9 cellular contexts compared by ENCODE assay signal in the genomic region with DNA sequence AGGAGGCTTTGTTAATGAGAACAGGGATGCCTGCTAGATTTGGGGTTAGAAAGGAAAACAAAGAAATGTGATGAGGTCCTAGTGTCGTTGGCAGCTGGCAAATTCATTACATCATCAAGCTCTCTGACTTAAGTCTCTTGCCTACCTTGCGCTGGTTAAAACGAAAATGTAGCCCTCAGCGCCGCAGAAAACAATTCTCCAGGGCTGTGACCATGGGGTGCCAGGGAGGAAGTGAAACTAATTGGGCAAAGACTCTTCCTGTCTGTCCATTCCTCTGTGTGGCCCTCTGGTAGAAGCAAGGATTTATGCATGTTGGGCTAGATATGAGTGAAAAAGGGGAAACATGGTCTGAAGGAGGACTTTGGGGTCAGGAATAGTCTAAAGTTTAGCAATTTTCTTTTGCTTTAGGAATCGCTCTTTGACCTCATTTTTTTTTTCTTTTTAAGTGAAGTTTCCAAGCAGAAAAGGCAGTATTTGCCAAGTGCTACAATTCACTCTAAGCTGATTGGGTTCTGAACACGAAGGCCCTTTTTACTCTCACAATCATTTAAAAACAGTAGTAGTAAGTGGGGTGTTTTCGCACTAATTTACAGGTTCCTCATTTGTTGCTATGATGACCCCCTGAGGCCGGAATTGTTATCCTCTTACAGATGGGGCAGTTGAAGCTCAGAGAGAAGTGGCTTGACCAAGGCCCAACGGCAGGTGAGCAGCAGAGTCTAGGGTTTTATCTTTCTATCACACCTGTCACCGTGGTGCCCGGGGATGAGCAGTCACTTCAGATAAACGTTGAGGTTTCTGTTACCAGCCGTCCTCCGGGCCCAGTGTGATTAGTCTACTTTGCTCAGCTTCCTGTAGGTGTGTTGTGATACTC. TPM values are rescaled to one million over a fixed set of nuclear protein-coding genes. Genes with fewer than 3 reads are reported as not detected.
DNase-seq lines count a peak whose midpoint lies in the region; ATAC-seq and TF ChIP-seq lines count a peak whose summit lies in the region.
"Had no signal": no experiment of that assay in that cellular context is flagged by ENCODE, and none has a peak within 500 bp of the region (broad histone marks: within the 10 kb centered on the region; RNA-seq: fewer than 3 reads in every experiment).

No MANE protein-coding gene starts in this region.

- H3K4me3 Mint-ChIP-seq in Caco-2 (ENCODE audit: unreplicated experiment) (no peak overlapping the region), naive B cell (peak overlapping the region; percentile 58 to 92 (median 82)), osteocyte (ENCODE audit: unreplicated experiment) (no peak overlapping the region), mesothelial cell of epicardium (no peak overlapping the region)
- H3K4me3 Mint-ChIP-seq: brain had no signal

- intact Hi-C loops in Caco-2 (cut with micrococcal nuclease; ENCODE audit: unreplicated experiment) = loop anchor here (2.0 to 5.0 kb wide), 2 partner anchors 53 to 116 kb away; no protein-coding TSS in a partner anchor
- intact Hi-C loops in prostate gland (cut with DNase I) = loop anchor here (2.0 to 5.0 kb wide), 2 partner anchors 156 to 251 kb away; a partner anchor contains a TSS

- CTCF ChIA-PET in Caco-2 (lab: Charles Lee) = no interaction called here

- WGBS in prostate gland = 76% methylated on average over 15 of the region's 15 CpGs

- peak; percentile 20 for ATAC-seq in HG03095 (IDR thresholded peaks at IDR 0.05; ENCODE audit: unreplicated experiment)
- ATAC-seq in naive B cell (ENCODE audit: low read depth in 2 of 2) = peak; percentile 64 to 67

- no peaks in the 10 kb centered on the region for H3K27me3 ChIP-seq in Caco-2 (replicated peaks; ENCODE audit: control insufficient read depth, insufficient read depth, low read length)
- no peaks in the 10 kb centered on the region for H3K27me3 ChIP-seq in prostate gland (replicated peaks; ENCODE audit: insufficient read depth)

- POLR2A ChIA-PET in Caco-2 (lab: Charles Lee) = no interaction called here

- H3K27ac Mint-ChIP-seq in Caco-2 (ENCODE audit: unreplicated experiment) (peak overlapping the region; percentile 39), naive B cell (peak overlapping the region; percentile 95 to 100 (median 98)), osteocyte (ENCODE audit: unreplicated experiment) (no peak overlapping the region), mesothelial cell of epicardium (no peak overlapping the region)

- H3K9me3 ChIP-seq in Caco-2 = no peaks in the 10 kb centered on the region
- H3K9me3 ChIP-seq in prostate gland = no peaks in the 10 kb centered on the region

- no peak for DNase-seq in Caco-2
- DNase-seq in activated CD8-positive, alpha-beta memory T cell treated with anti-CD3 and anti-CD28 coated beads, Interleukin-2, amount 50 U/mL, for 48 hours = peak; percentile 78
- peak; percentile 91 for DNase-seq in naive B cell
- no peak for DNase-seq in osteocyte (ENCODE audit: extremely low spot score, unreplicated experiment)
- no peak for DNase-seq in prostate gland (ENCODE audit: low spot score)
- DNase-seq in mesothelial cell of epicardium (ENCODE audit: low spot score in 2 of 2, unreplicated experiment in 2 of 2) = no peak
- no peak for DNase-seq in EL

- H3K27me3 Mint-ChIP-seq in Caco-2 (ENCODE audit: insufficient read depth, unreplicated experiment) = no peaks in the 10 kb centered on the region
- no peaks in the 10 kb centered on the region for H3K27me3 Mint-ChIP-seq in naive B cell
- H3K27me3 Mint-ChIP-seq in osteocyte (ENCODE audit: unreplicated experiment) = peaks cover under 1% of the 10 kb centered on the region
- no peaks in the 10 kb centered on the region for H3K27me3 Mint-ChIP-seq in mesothelial cell of epicardium (ENCODE audit: low read depth)
- H3K27me3 Mint-ChIP-seq: brain had no signal

- no peak for TF ChIP-seq POLR2A in prostate gland (IDR thresholded peaks at IDR 0.05)

- H3K9me3 Mint-ChIP-seq in Caco-2 (ENCODE audit: unreplicated experiment) = no peaks in the 10 kb centered on the region
- peaks cover 0 to 3% (median under 1%) of the 10 kb centered on the region in 7 donors for H3K9me3 Mint-ChIP-seq in naive B cell
- peaks cover 4% of the 10 kb centered on the region for H3K9me3 Mint-ChIP-seq in osteocyte (ENCODE audit: unreplicated experiment)
- H3K9me3 Mint-ChIP-seq in mesothelial cell of epicardium = peaks cover 6% of the 10 kb centered on the region

- H3K4me3 ChIP-seq in Caco-2 (ENCODE audit: low read depth, low read length) (no peak overlapping the region), prostate gland (no peak overlapping the region)

- TF ChIP-seq CTCF in Caco-2 (IDR thresholded peaks at IDR 0.05; ENCODE audit: insufficient read depth in 1 of 2, low read depth in 1 of 2, low read length in 1 of 2, severe bottlenecking in 1 of 2, unreplicated experiment in 1 of 2) = no peak
- no peak for TF ChIP-seq CTCF in osteocyte (IDR thresholded peaks at IDR 0.05)
- no peak for TF ChIP-seq CTCF in prostate gland (IDR thresholded peaks at IDR 0.05)
- no peak for TF ChIP-seq CTCF in mesothelial cell of epicardium (IDR thresholded peaks at IDR 0.05; ENCODE audit: unreplicated experiment)

- H3K36me3 Mint-ChIP-seq in Caco-2 (ENCODE audit: insufficient read depth, unreplicated experiment) (no peaks in the 10 kb centered on the region), naive B cell (peaks cover 0 to 3% of the 10 kb centered on the region in 2 donors), osteocyte (ENCODE audit: unreplicated experiment) (no peaks in the 10 kb centered on the region), mesothelial cell of epicardium (no peaks in the 10 kb centered on the region)
- H3K36me3 Mint-ChIP-seq: brain had no signal

- BruUV-seq in Caco-2 (replicated peaks; lab: Mats Ljungman, UMichigan) = no TSS peak

- peaks cover 13% of the 10 kb centered on the region for H3K4me1 ChIP-seq in Caco-2
- no peaks in the 10 kb centered on the region for H3K4me1 ChIP-seq in prostate gland (replicated peaks)

- H3K36me3 ChIP-seq in Caco-2 (ENCODE audit: control insufficient read depth, insufficient read depth, low read length) = no peaks in the 10 kb centered on the region
- H3K36me3 ChIP-seq in prostate gland = no peaks in the 10 kb centered on the region

- peaks cover 18% of the 10 kb centered on the region for H3K4me1 Mint-ChIP-seq in Caco-2 (ENCODE audit: low read depth, unreplicated experiment)
- peaks cover 67 to 82% (median 76%) of the 10 kb centered on the region in 3 donors for H3K4me1 Mint-ChIP-seq in naive B cell
- H3K4me1 Mint-ChIP-seq in osteocyte (ENCODE audit: unreplicated experiment) = peaks cover 3% of the 10 kb centered on the region
- H3K4me1 Mint-ChIP-seq in mesothelial cell of epicardium = peaks cover 24% of the 10 kb centered on the region

- H3K27ac ChIP-seq in prostate gland = no peak overlapping the region

RNA-seq across cellular contexts. Expression of a gene that starts 27.3 kb away (rescaled TPM):
- not detected in 2 replicates for total RNA-seq in Caco-2 (2022)
- under 1 TPM in 1 of 6 donors, not detected in 5; 0.25 TPM for polyA plus RNA-seq in naive B cell (ENCODE audit: low read depth in 6 of 6)
- total RNA-seq in osteocyte = not detected in 2 replicates
- not detected for total RNA-seq in prostate gland
- not detected in 3 replicates for total RNA-seq in mesothelial cell of epicardium

Comparison
In these comparisons a context has a peak if more than half of its experiments do, and no peak if none do; other contexts are left out.
1. DNase-seq: peak in activated CD8-positive, alpha-beta memory T cell treated with anti-CD3 and anti-CD28 coated beads, Interleukin-2, amount 50 U/mL, for 48 hours (single experiment) and naive B cell (single experiment); none in Caco-2 (0 of 2), osteocyte (single experiment), prostate gland (single experiment), mesothelial cell of epicardium (0 of 2) and EL (single experiment).
2. H3K27ac Mint-ChIP-seq: peak in Caco-2 (single experiment) and naive B cell (6 of 6); none in osteocyte (single experiment) and mesothelial cell of epicardium (single experiment).
3. H3K4me3 Mint-ChIP-seq: peak in naive B cell (8 of 8); none in Caco-2 (single experiment), osteocyte (single experiment) and mesothelial cell of epicardium (single experiment).